ENCODE assay signal across 1 cellular context in genomic region chr6:167116109-167116837, GRCh38.
TF ChIP-seq lines count a peak whose summit lies in the region.

No MANE protein-coding gene starts in this region.

TF ChIP-seq in GM23338, 12 proteins besides CTCF, POLR2A, EP300 and RAD21 (continued from another document):
- TF ChIP-seq REST (IDR thresholded peaks at IDR 0.05; ENCODE audit: unreplicated experiment), result no peak
- no peak for TF ChIP-seq NANOG (IDR thresholded peaks at IDR 0.05; ENCODE audit: borderline replicate concordance)
- TF ChIP-seq EZH2phosphoT487 (IDR thresholded peaks at IDR 0.05; ENCODE audit: unreplicated experiment), result no peak
- no peak for TF ChIP-seq ETS1 (IDR thresholded peaks at IDR 0.05)
- TF ChIP-seq ZNF114 (CRISPR knock-in tag; IDR thresholded peaks at IDR 0.05), result no peak
- TF ChIP-seq JUNB (IDR thresholded peaks at IDR 0.05; ENCODE audit: unreplicated experiment), result no peak
- no peak for TF ChIP-seq POLR2AphosphoS5 (IDR thresholded peaks at IDR 0.05; ENCODE audit: low read depth)
- no peak for TF ChIP-seq ZNF331 (CRISPR knock-in tag; IDR thresholded peaks at IDR 0.05; ENCODE audit: low read depth)
- no peak for TF ChIP-seq CREB1 (CRISPR knock-in tag; IDR thresholded peaks at IDR 0.05; ENCODE audit: low read depth)
- no peak for TF ChIP-seq ZNF462 (CRISPR knock-in tag; IDR thresholded peaks at IDR 0.05)
